ENCODE assay signal across 8 cellular contexts in the genomic region with DNA sequence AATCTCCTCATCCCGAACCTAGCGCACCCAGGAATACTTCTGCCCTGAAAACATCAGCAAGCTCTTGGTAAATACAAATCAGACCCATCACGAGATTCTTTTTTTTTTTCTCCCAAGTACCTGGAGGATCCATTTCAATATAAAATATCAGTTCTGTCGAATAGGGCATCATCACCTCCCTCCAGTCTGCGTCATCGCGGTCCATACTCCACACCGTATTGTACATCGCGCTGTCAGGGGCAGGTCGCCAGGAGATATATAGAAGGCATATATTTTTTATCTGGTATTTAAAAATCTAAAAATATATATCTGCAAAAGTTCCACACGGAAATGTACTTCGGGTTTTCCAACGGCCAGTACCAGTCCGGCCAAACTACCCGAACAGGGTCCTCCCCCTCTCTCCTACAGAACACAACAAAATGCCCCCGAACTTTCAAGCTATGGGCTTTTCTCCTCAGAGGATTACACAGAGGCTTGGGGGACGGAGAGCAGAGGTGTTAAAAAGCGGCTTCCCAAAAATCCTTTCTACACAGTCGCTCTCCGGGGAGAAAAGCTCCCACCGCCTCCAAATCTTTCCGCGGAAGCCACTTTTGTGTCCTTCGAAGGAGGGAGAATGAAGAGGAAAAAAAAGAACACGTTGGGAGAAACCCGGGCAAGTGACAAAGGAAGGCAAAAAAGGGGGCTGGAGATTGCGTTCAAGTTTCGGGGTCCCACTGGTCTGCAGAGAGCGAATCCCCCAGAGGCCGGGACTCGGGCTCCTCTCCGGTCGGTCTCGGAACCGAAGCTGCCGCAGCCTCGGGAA. TPM values are rescaled to one million over a fixed set of nuclear protein-coding genes. Genes with fewer than 3 reads are reported as not detected.
DNase-seq lines count a peak whose midpoint lies in the region; ATAC-seq, FAIRE-seq and TF ChIP-seq lines count a peak whose summit lies in the region.

No MANE protein-coding gene starts in this region.

- POLR2A ChIA-PET in GM12878 (lab: Charles Lee) = interaction anchor here (0.6 to 2.3 kb wide), 14 partner anchors 8 to 197 kb away, joined by 3 to 14 read pairs (median 4); no protein-coding TSS in a partner anchor

- TF ChIP-seq RAD21 in GM12878 (IDR thresholded peaks at IDR 0.05; ENCODE audit: insufficient read depth, low read depth, low read length) = no peak

- H2AFZ ChIP-seq in GM12878 (ENCODE audit: control insufficient read depth, low read depth, low read length) = peak overlapping the region; percentile 96

- ATAC-seq in SK-N-SH treated with all-trans-retinoic acid at 6 μM for 48 hours = peak; percentile 30
- ATAC-seq in GM12878 = peak; percentile 27
- ATAC-seq in GM21367 (IDR thresholded peaks at IDR 0.05; ENCODE audit: unreplicated experiment) = no peak

- peaks cover 0 to 13% (median 0%) of the 10 kb centered on the region in 11 experiments; a peak in 5 of 22 replicates for H4K20me1 ChIP-seq in BLaER1 treated with 17β-estradiol and CSF1 and Interleukin-3, amounts not matched to agents 10 nM and 100 nM
- H4K20me1 ChIP-seq in GM12878 (ENCODE audit: control insufficient read depth, insufficient read depth) = no peaks in the 10 kb centered on the region

- H3K4me1 ChIP-seq in BLaER1 treated with 17β-estradiol and CSF1 and Interleukin-3, amounts not matched to agents 10 nM and 100 nM = peaks cover 28 to 48% (median 38%) of the 10 kb centered on the region in 10 experiments
- peaks cover 16% of the 10 kb centered on the region for H3K4me1 ChIP-seq in GM12878 (ENCODE audit: control insufficient read depth, insufficient read depth, low read length)
- H3K4me1 ChIP-seq in kidney (ENCODE audit: control insufficient read depth in 1 of 2, insufficient read depth in 1 of 2, low read depth in 1 of 2, low read length in 2 of 2) = peaks cover 5 to 7% of the 10 kb centered on the region in 2 donors

- WGBS in GM12878 (ENCODE audit: insufficient coverage, insufficient replicate concordance, low lambda C conversion rate, missing lambda C conversion rate) = under 1% methylated on average over 38 of the region's 38 CpGs

- FAIRE-seq in GM12878 (lab: Jason Lieb, UNC) (no peak), kidney (lab: Jason Lieb, UNC) (no peak)

- intact Hi-C loops in GM12878 (cut with micrococcal nuclease; ENCODE audit: unreplicated experiment) (loop anchor here (1.0 to 10.0 kb wide), 5 partner anchors 47 to 203 kb away; no protein-coding TSS in a partner anchor), kidney (cut with DNase I) (no loop called here)

- peak overlapping the region; percentile 66 to 95 (median 87) for H3K4me3 ChIP-seq in BLaER1 treated with 17β-estradiol and CSF1 and Interleukin-3, amounts not matched to agents 10 nM and 100 nM
- peak overlapping the region; percentile 83 for H3K4me3 ChIP-seq in Jurkat, Clone E6-1 (ENCODE audit: low read length)
- H3K4me3 ChIP-seq in GM12878 (peak overlapping the region; percentile 91), kidney (ENCODE audit: low read length in 2 of 2) (peak overlapping the region; percentile 87 to 91)

- TF ChIP-seq CTCF in GM12878 (IDR thresholded peaks at IDR 0.05 in 2 of 3, conservative IDR thresholded peaks at IDR 0.05 in 1 of 3; ENCODE audit: control insufficient read depth in 2 of 3, extremely low read depth in 1 of 3, insufficient read depth in 1 of 3, low read depth in 3 of 3, low read length in 3 of 3) (no peak), kidney (IDR thresholded peaks at IDR 0.05; ENCODE audit: borderline replicate concordance, extremely low read depth, insufficient read depth) (no peak)

- RAD21 ChIA-PET in GM12878 (lab: Charles Lee; ENCODE audit: unreplicated experiment) = interaction anchor here (0.7 to 1.9 kb wide), 8 partner anchors 10 to 664 kb away, joined by 3 to 7 read pairs (median 4); no protein-coding TSS in a partner anchor

- H3K9me3 ChIP-seq in BLaER1 treated with 17β-estradiol and CSF1 and Interleukin-3, amounts not matched to agents 10 nM and 100 nM (replicated peaks in 1 of 11) = no peaks in the 10 kb centered on the region
- no peaks in the 10 kb centered on the region for H3K9me3 ChIP-seq in GM12878 (replicated peaks; ENCODE audit: control insufficient read depth, insufficient read depth, low read length)
- no peaks in the 10 kb centered on the region for H3K9me3 ChIP-seq in kidney (ENCODE audit: control insufficient read depth in 1 of 2, low read length in 2 of 2)

- in situ Hi-C loops in GM12878 (cut with MboI) = no loop called here

- TF ChIP-seq POLR2A in GM12878 (IDR thresholded peaks at IDR 0.05; ENCODE audit: low read depth, low read length) = no peak

- H3K9ac ChIP-seq in BLaER1 treated with 17β-estradiol and CSF1 and Interleukin-3, amounts not matched to agents 10 nM and 100 nM = peak overlapping the region; percentile 89 to 99 (median 96)
- peak overlapping the region; percentile 74 for H3K9ac ChIP-seq in GM12878 (ENCODE audit: control insufficient read depth, insufficient read depth, low read length)
- peak overlapping the region; percentile 30 to 93 for H3K9ac ChIP-seq in kidney (ENCODE audit: low read length in 2 of 2)

- no peaks in the 10 kb centered on the region for H3K27me3 ChIP-seq in BLaER1 treated with 17β-estradiol and CSF1 and Interleukin-3, amounts not matched to agents 10 nM and 100 nM
- no peaks in the 10 kb centered on the region for H3K27me3 ChIP-seq in GM12878 (replicated peaks in 1 of 2; ENCODE audit: control insufficient read depth in 2 of 2, insufficient read depth in 2 of 2, low read length in 1 of 2)

- H3K36me3 ChIP-seq in BLaER1 treated with 17β-estradiol and CSF1 and Interleukin-3, amounts not matched to agents 10 nM and 100 nM = peaks cover 0 to 18% (median 5%) of the 10 kb centered on the region in 11 experiments; a peak in 7 of 22 replicates
- H3K36me3 ChIP-seq in GM12878 (ENCODE audit: control insufficient read depth in 2 of 2, insufficient read depth in 2 of 2, low read length in 1 of 2) (no peaks in the 10 kb centered on the region), kidney (ENCODE audit: control insufficient read depth in 1 of 2, insufficient read depth in 2 of 2, low read length in 2 of 2) (no peaks in the 10 kb centered on the region)

- SMC1A ChIA-PET in GM12878 (lab: Charles Lee; ENCODE audit: uncharacterized antibody, unreplicated experiment) = interaction anchor here (0.6 to 4.9 kb wide), 13 partner anchors 8 to 92 kb away, joined by 3 to 37 read pairs (median 4); no protein-coding TSS in a partner anchor

- CTCF ChIA-PET in GM12878 (lab: Yijun Ruan, JAX) = interaction anchor here (0.6 to 2.0 kb wide), 6 partner anchors 30 to 471 kb away, joined by 3 to 7 read pairs (median 3); no protein-coding TSS in a partner anchor

- H3K4me2 ChIP-seq in BLaER1 treated with 17β-estradiol and CSF1 and Interleukin-3, amounts not matched to agents 10 nM and 100 nM = peak overlapping the region; percentile 71 to 91 (median 80)
- peak overlapping the region; percentile 36 for H3K4me2 ChIP-seq in GM12878 (ENCODE audit: control insufficient read depth, insufficient read depth)

- BruUV-seq in GM12878 (replicated peaks; lab: Mats Ljungman, UMichigan) = TSS peak; percentile 70

- peaks cover 49% of the 10 kb centered on the region for H3K79me2 ChIP-seq in GM12878 (ENCODE audit: control insufficient read depth, insufficient read depth, low read length)

- H3K27ac ChIP-seq in BLaER1 treated with 17β-estradiol and CSF1 and Interleukin-3, amounts not matched to agents 10 nM and 100 nM = peak overlapping the region; percentile 93 to 99 (median 98)
- H3K27ac ChIP-seq in GM12878 (ENCODE audit: control insufficient read depth, insufficient read depth) (peak overlapping the region; percentile 98), kidney (ENCODE audit: low read depth in 2 of 2, low read length in 2 of 2) (peak overlapping the region; percentile 93 to 97)

- TF ChIP-seq EP300 in GM12878 (IDR thresholded peaks at IDR 0.05; ENCODE audit: borderline replicate concordance in 1 of 2, control insufficient read depth in 1 of 2, low read depth in 2 of 2, low read length in 2 of 2) = no peak; a peak in 1 of 4 replicates

- DNase-seq in Jurkat, Clone E6-1 (ENCODE audit: low read depth, low spot score) = peak; percentile 27
- no peak for DNase-seq in GM12878 (ENCODE audit: low read depth, low spot score)
- DNase-seq in kidney = no peak
- peak; percentile 27 to 31 for DNase-seq in stimulated activated CD4-positive, alpha-beta T cell treated with anti-CD3 and anti-CD28 coated beads, Interleukin-2, amount 100 ng/mL, for 24 hours
- no peak for DNase-seq in HK-2 (ENCODE audit: unreplicated experiment)

RNA-seq across cellular contexts. Expression of gene PIK3R3, which starts 0.5 kb away (rescaled TPM):
- polyA plus RNA-seq in Jurkat, Clone E6-1 (2012; ENCODE audit: insufficient read depth, insufficient read length) = 21.3 TPM
- total RNA-seq in GM12878 (2013; cell fraction: nucleolus; rRNA removed) = 13.1 and 13.7 TPM in 2 replicates
- total RNA-seq in GM12878 (2014; rRNA removed) = 17.5 and 18.8 TPM in 2 replicates
- total RNA-seq in GM12878 (2014; rRNA removed; fragmentation: Illumina TruSeq; extraction: Trizol) = 20.7 and 21.6 TPM in 2 replicates
- 24.6 and 27.0 TPM in 2 replicates for total RNA-seq in GM12878 (2021)
- polyA plus RNA-seq in GM12878 (2011; ENCODE audit: low read depth) = 4.1 TPM
- 18.2 and 28.3 TPM in 2 replicates for polyA plus RNA-seq in GM12878 (2011; rRNA removed)
- polyA plus RNA-seq in GM12878 (2011; cell fraction: cytosol; rRNA removed) = 11.8 and 12.6 TPM in 2 replicates
- 9.0 and 11.0 TPM in 2 replicates for polyA plus RNA-seq in GM12878 (2011; cell fraction: nucleus; rRNA removed)
- 5.6 and 5.7 TPM in 2 replicates for polyA plus RNA-seq in GM12878 (2012)
- 21.4 and 29.7 TPM in 2 replicates for polyA plus RNA-seq in GM12878 (2014; fragmentation: Illumina TruSeq; extraction: Trizol)
- polyA plus RNA-seq in GM12878 (2014; fragmentation: Nextera tagmentation; extraction: Ambion mirVana) = 1 to 10 TPM; 4.8 to 7.4 TPM
- 15.2 and 15.3 TPM in 2 replicates for polyA plus RNA-seq in GM12878 (2014; rRNA removed)
- polyA plus RNA-seq in GM12878 (2016; fragmentation: Nextera tagmentation; extraction: Ambion mirVana) = 10 to 100 TPM; 22.5 to 24.7 TPM
- polyA minus RNA-seq in GM12878 (2011; rRNA and poly(A)+ RNA removed) = 23.2 and 31.1 TPM in 2 replicates
- polyA minus RNA-seq in GM12878 (2011; cell fraction: cytosol; rRNA and poly(A)+ RNA removed) = 9.0 and 12.0 TPM in 2 replicates
- polyA minus RNA-seq in GM12878 (2011; cell fraction: nucleus; rRNA and poly(A)+ RNA removed) = 7.3 and 12.7 TPM in 2 replicates
- total RNA-seq in kidney = 44.2 TPM
- polyA plus RNA-seq in kidney (ENCODE audit: insufficient read depth, low read depth, low replicate concordance) = 9.7 TPM

RNA-seq across cellular contexts. Expression of gene TSPAN1, which starts 43.0 kb away (rescaled TPM):
- not detected for polyA plus RNA-seq in Jurkat, Clone E6-1 (2012; ENCODE audit: insufficient read depth, insufficient read length)
- total RNA-seq in GM12878 (2013; cell fraction: nucleolus; rRNA removed) = not detected in 2 replicates
- total RNA-seq in GM12878 (2014; rRNA removed) (0.23 and 0.27 TPM in 2 replicates), GM12878 (2014; rRNA removed; fragmentation: Illumina TruSeq; extraction: Trizol) (not detected in 2 replicates), GM12878 (2021) (0.18 and 0.61 TPM in 2 replicates), kidney (578 TPM)
- not detected for polyA plus RNA-seq in GM12878 (2011; ENCODE audit: low read depth)
- polyA plus RNA-seq in GM12878 (2011; rRNA removed) (0.08 and 0.16 TPM in 2 replicates), GM12878 (2014; fragmentation: Illumina TruSeq; extraction: Trizol) (0.29 TPM in 1 of 2 replicates, not detected in the other), GM12878 (2014; fragmentation: Nextera tagmentation; extraction: Ambion mirVana) (under 1 TPM in 1 of 2 experiments, not detected in 1; 0.24 TPM), GM12878 (2014; rRNA removed) (0.09 TPM in 1 of 2 replicates, not detected in the other), GM12878 (2016; fragmentation: Nextera tagmentation; extraction: Ambion mirVana) (not detected), kidney (ENCODE audit: insufficient read depth, low read depth, low replicate concordance) (518 TPM)
- 0.32 and 0.43 TPM in 2 replicates for polyA plus RNA-seq in GM12878 (2011; cell fraction: cytosol; rRNA removed)
- polyA plus RNA-seq in GM12878 (2011; cell fraction: nucleus; rRNA removed) = 0.18 and 0.34 TPM in 2 replicates
- polyA plus RNA-seq in GM12878 (2012) = 0.08 and 0.19 TPM in 2 replicates
- not detected in 2 replicates for polyA minus RNA-seq in GM12878 (2011; rRNA and poly(A)+ RNA removed)
- not detected in 2 replicates for polyA minus RNA-seq in GM12878 (2011; cell fraction: cytosol; rRNA and poly(A)+ RNA removed)
- 0.36 and 0.77 TPM in 2 replicates for polyA minus RNA-seq in GM12878 (2011; cell fraction: nucleus; rRNA and poly(A)+ RNA removed)

RNA-seq across cellular contexts. Expression of gene P3R3URF, which starts 44.4 kb away (rescaled TPM):
- polyA plus RNA-seq in Jurkat, Clone E6-1 (2012; ENCODE audit: insufficient read depth, insufficient read length) = not detected
- not detected in 2 replicates for total RNA-seq in GM12878 (2013; cell fraction: nucleolus; rRNA removed)
- not detected in 2 replicates for total RNA-seq in GM12878 (2014; rRNA removed)
- not detected in 2 replicates for total RNA-seq in GM12878 (2014; rRNA removed; fragmentation: Illumina TruSeq; extraction: Trizol)
- total RNA-seq in GM12878 (2021) = not detected in 2 replicates
- polyA plus RNA-seq in GM12878 (2011; ENCODE audit: low read depth) = not detected
- polyA plus RNA-seq in GM12878 (2011; rRNA removed) = not detected in 2 replicates
- polyA plus RNA-seq in GM12878 (2011; cell fraction: cytosol; rRNA removed) = not detected in 2 replicates
- polyA plus RNA-seq in GM12878 (2011; cell fraction: nucleus; rRNA removed) = not detected in 2 replicates
- not detected in 2 replicates for polyA plus RNA-seq in GM12878 (2012)
- polyA plus RNA-seq in GM12878 (2014; fragmentation: Illumina TruSeq; extraction: Trizol) = not detected in 2 replicates
- not detected for polyA plus RNA-seq in GM12878 (2014; fragmentation: Nextera tagmentation; extraction: Ambion mirVana)
- polyA plus RNA-seq in GM12878 (2014; rRNA removed) = not detected in 2 replicates
- polyA plus RNA-seq in GM12878 (2016; fragmentation: Nextera tagmentation; extraction: Ambion mirVana) = not detected
- not detected in 2 replicates for polyA minus RNA-seq in GM12878 (2011; rRNA and poly(A)+ RNA removed)
- not detected in 2 replicates for polyA minus RNA-seq in GM12878 (2011; cell fraction: cytosol; rRNA and poly(A)+ RNA removed)
- not detected in 2 replicates for polyA minus RNA-seq in GM12878 (2011; cell fraction: nucleus; rRNA and poly(A)+ RNA removed)
- not detected for total RNA-seq in kidney
- polyA plus RNA-seq in kidney (ENCODE audit: insufficient read depth, low read depth, low replicate concordance) = not detected

Comparison
In these comparisons a context has a peak if more than half of its experiments do, and no peak if none do; other contexts are left out.
1. DNase-seq: peak in Jurkat, Clone E6-1 (single experiment) and stimulated activated CD4-positive, alpha-beta T cell treated with anti-CD3 and anti-CD28 coated beads, Interleukin-2, amount 100 ng/mL, for 24 hours (2 of 2); none in GM12878 (single experiment), kidney (single experiment) and HK-2 (single experiment).
2. RNA of gene TSPAN1, which starts 43.0 kb away (total RNA-seq): 578 TPM in kidney (single experiment); 0.18 to 0.61 TPM in GM12878; every median in the first group is over 100 times any median in the second.
3. Peak in every context shown above with its lines, with median percentiles within 50 percentile points of each other: H3K27ac ChIP-seq, H3K4me3 ChIP-seq and H3K9ac ChIP-seq.